In the genomic region with DNA sequence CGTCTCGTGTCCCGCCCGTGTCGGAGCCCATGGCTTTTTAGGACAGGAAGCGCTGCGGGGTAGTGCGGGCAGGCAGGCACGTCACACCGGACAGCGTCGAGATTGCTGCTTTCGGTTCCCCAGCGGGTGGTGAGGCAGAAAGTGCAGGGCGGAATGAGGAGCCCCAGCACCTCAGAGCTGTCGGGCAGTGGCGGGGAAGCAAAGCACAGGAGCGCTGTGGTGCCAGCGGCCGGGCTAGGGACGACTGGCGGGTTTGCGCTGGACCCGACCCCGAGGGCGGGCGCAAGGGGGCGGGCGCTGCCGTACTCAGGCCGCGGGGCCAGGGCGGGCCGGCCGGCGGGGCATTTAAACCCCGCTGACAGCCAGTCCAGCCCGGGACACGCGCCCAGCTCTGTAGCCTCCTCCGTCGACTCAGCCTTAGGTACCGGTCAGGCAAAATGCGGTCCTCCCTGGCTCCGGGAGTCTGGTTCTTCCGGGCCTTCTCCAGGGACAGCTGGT, we compare ENCODE assay signal across 8 cellular contexts. TPM values are rescaled to one million over a fixed set of nuclear protein-coding genes. Genes with fewer than 3 reads are reported as not detected.
DNase-seq lines count a peak whose midpoint lies in the region; ATAC-seq, FAIRE-seq and TF ChIP-seq lines count a peak whose summit lies in the region.

A gene (plus strand): TSS at position 375 of the 498 bp plus-strand sequence. CDS start 63 bp downstream, at position 438.

- dilution Hi-C loops in endothelial cell of umbilical vein (cut with MboI; ENCODE audit: extremely low pct_ligation_motif_present, low sequenced_read_pairs), result no loop called here

- peaks cover 9% of the 10 kb centered on the region for H3K4me1 ChIP-seq in endothelial cell of umbilical vein (ENCODE audit: control insufficient read depth, extremely low read depth, insufficient read depth, low read length)
- H3K4me1 ChIP-seq in mesodermal cell (ENCODE audit: control insufficient read depth, insufficient read depth, low read length, poor library complexity, severe bottlenecking), result peaks cover 4% of the 10 kb centered on the region

- H3K9me3 ChIP-seq in endothelial cell of umbilical vein (replicated peaks; ENCODE audit: control insufficient read depth, insufficient read depth, low read length) (no peaks in the 10 kb centered on the region), mesodermal cell (ENCODE audit: control insufficient read depth, low read length) (no peaks in the 10 kb centered on the region)

- intact Hi-C loops in endothelial cell of umbilical vein (cut with micrococcal nuclease), result loop anchor here (1.0 to 2.0 kb wide), 4 partner anchors 22 to 164 kb away; a partner anchor contains a TSS

- H3K27me3 ChIP-seq in endothelial cell of umbilical vein (ENCODE audit: control insufficient read depth in 2 of 2, insufficient read depth in 2 of 2, low read length in 2 of 2), result no peaks in the 10 kb centered on the region

- H3K9me1 ChIP-seq in endothelial cell of umbilical vein (replicated peaks; ENCODE audit: control insufficient read depth, extremely low read depth, insufficient read depth, low read length), result no peaks in the 10 kb centered on the region

- H4K20me1 ChIP-seq in endothelial cell of umbilical vein (replicated peaks; ENCODE audit: control insufficient read depth, extremely low read depth, insufficient read depth, low read length), result no peaks in the 10 kb centered on the region

- peak within 1 kb of the TSS; percentile 88 for H3K4me2 ChIP-seq in endothelial cell of umbilical vein (ENCODE audit: insufficient read depth, low read length)

- TF ChIP-seq CTCF in GM12865 (IDR thresholded peaks at IDR 0.05; ENCODE audit: insufficient read depth, low read depth, low read length, missing control alignments), result no peak
- TF ChIP-seq CTCF in endothelial cell of umbilical vein (IDR thresholded peaks at IDR 0.05; ENCODE audit: extremely low read depth in 1 of 2, insufficient read depth in 1 of 2, low read depth in 1 of 2, low read length in 2 of 2), result peak; percentile 7 to 12

- no peak for TF ChIP-seq POLR2A in endothelial cell of umbilical vein (IDR thresholded peaks at IDR 0.05; ENCODE audit: low read depth, low read length)

- TF ChIP-seq RAD21 in Ishikawa (IDR thresholded peaks at IDR 0.05; ENCODE audit: low read depth), result 0 out of 2 replicates have a peak, but pooled peaks have one; percentile 10

- H3K27ac ChIP-seq in endothelial cell of umbilical vein (ENCODE audit: insufficient read depth, low read depth, low read length) (no peak within 1 kb of the TSS), mesodermal cell (ENCODE audit: low read depth, low read length, severe bottlenecking) (no peak within 1 kb of the TSS)

- H3K4me3 ChIP-seq in GM12865 (ENCODE audit: low read depth, low read length) (peak within 1 kb of the TSS; percentile 81), endothelial cell of umbilical vein (replicated peaks in 1 of 3; ENCODE audit: insufficient read depth in 1 of 3, low read depth in 1 of 3, low read length in 3 of 3) (peak within 1 kb of the TSS; percentile 64 to 87 (median 74)), mesodermal cell (ENCODE audit: extremely low read depth, insufficient read depth, low read length, poor library complexity, severe bottlenecking) (peak within 1 kb of the TSS; percentile 43)

- H3K9ac ChIP-seq in endothelial cell of umbilical vein (replicated peaks; ENCODE audit: extremely low read depth, insufficient read depth, low read length), result peak within 1 kb of the TSS; percentile 60

- POLR2A ChIA-PET in endothelial cell of umbilical vein (lab: Charles Lee), result no interaction called here

- ATAC-seq in GM21786 (IDR thresholded peaks at IDR 0.05; ENCODE audit: unreplicated experiment), result peak; percentile 89

- no peak for TF ChIP-seq EP300 in Ishikawa (IDR thresholded peaks at IDR 0.05; ENCODE audit: borderline replicate concordance)

- no peaks in the 10 kb centered on the region for H3K36me3 ChIP-seq in endothelial cell of umbilical vein (ENCODE audit: control insufficient read depth in 2 of 2, extremely low read depth in 1 of 2, insufficient read depth in 2 of 2, low read length in 2 of 2)
- H3K36me3 ChIP-seq in mesodermal cell (ENCODE audit: control insufficient read depth, insufficient read depth, low read length), result no peaks in the 10 kb centered on the region

- WGBS in mesodermal cell (ENCODE audit: insufficient coverage in 2 of 2), 2 experiments, result 0 to 1% methylated on average over 36 to 39 of the region's 46 CpGs

- H2AFZ ChIP-seq in endothelial cell of umbilical vein (ENCODE audit: low read depth, low read length), result peak within 1 kb of the TSS; percentile 99

- CTCF ChIA-PET in endothelial cell of umbilical vein (lab: Charles Lee), result interaction anchor here (0.8 to 2.0 kb wide), 7 partner anchors 10 to 79 kb away, joined by 3 to 9 read pairs (median 4); no protein-coding TSS in a partner anchor

- H3K79me2 ChIP-seq in endothelial cell of umbilical vein (ENCODE audit: control insufficient read depth, insufficient read depth, low read length), result no peaks in the 10 kb centered on the region

- DNase-seq in GM12865 (ENCODE audit: low read depth) (peak; percentile 87), endothelial cell of umbilical vein (ENCODE audit: low read depth, low spot score) (peak; percentile 64)
- peak; percentile 59 for DNase-seq in activated CD4-positive, alpha-beta T cell treated with anti-CD3 and anti-CD28 coated beads for 48 hours
- DNase-seq in stimulated activated CD8-positive, alpha-beta memory T cell treated with anti-CD3 and anti-CD28 coated beads, Interleukin-4, amount 100 ng/mL, for 24 hours (ENCODE audit: low read depth), result peak; percentile 30
- no peak for DNase-seq in effector CD8-positive, alpha-beta T cell (lab: John Stamatoyannopoulos, UW)

- FAIRE-seq in endothelial cell of umbilical vein (lab: Jason Lieb, UNC), result peak; percentile 71

- no TSS peak for BruUV-seq in endothelial cell of umbilical vein (replicated peaks; lab: Mats Ljungman, UMichigan)

TF ChIP-seq in Ishikawa, 13 proteins besides CTCF, POLR2A, EP300 and RAD21 (continues in another document):
- TF ChIP-seq YY1 (IDR thresholded peaks at IDR 0.05; ENCODE audit: low read depth) (no peak), TCF12 (IDR thresholded peaks at IDR 0.05; ENCODE audit: low read depth) (no peak), CREB1 (IDR thresholded peaks at IDR 0.05; ENCODE audit: low read depth) (no peak), ZBTB7A (IDR thresholded peaks at IDR 0.05; ENCODE audit: low read depth) (no peak), FOXM1 (IDR thresholded peaks at IDR 0.05; ENCODE audit: borderline replicate concordance, low read depth) (no peak), TEAD4 (IDR thresholded peaks at IDR 0.05) (no peak), EGR1 (IDR thresholded peaks at IDR 0.05) (no peak), CEBPB (IDR thresholded peaks at IDR 0.05) (no peak)
- TF ChIP-seq, protein P1, sequence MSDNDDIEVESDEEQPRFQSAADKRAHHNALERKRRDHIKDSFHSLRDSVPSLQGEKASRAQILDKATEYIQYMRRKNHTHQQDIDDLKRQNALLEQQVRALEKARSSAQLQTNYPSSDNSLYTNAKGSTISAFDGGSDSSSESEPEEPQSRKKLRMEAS (IDR thresholded peaks at IDR 0.05), result no peak
- TF ChIP-seq, protein P2, sequence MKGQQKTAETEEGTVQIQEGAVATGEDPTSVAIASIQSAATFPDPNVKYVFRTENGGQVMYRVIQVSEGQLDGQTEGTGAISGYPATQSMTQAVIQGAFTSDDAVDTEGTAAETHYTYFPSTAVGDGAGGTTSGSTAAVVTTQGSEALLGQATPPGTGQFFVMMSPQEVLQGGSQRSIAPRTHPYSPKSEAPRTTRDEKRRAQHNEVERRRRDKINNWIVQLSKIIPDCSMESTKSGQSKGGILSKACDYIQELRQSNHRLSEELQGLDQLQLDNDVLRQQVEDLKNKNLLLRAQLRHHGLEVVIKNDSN (IDR thresholded peaks at IDR 0.05), result no peak

TF ChIP-seq in endothelial cell of umbilical vein, 7 proteins besides CTCF, POLR2A, EP300 and RAD21:
- peak; percentile 45 for TF ChIP-seq POLR2AphosphoS5 (IDR thresholded peaks at IDR 0.05; ENCODE audit: insufficient read depth, low read depth, low read length)
- TF ChIP-seq, protein P1 (IDR thresholded peaks at IDR 0.05; ENCODE audit: insufficient read depth, insufficient read length), result no peak

RNA-seq across cellular contexts. Expression of the gene that starts here (rescaled TPM):
- total RNA-seq in endothelial cell of umbilical vein, result 1.1 and 1.3 TPM in 2 replicates
- polyA plus RNA-seq in endothelial cell of umbilical vein, result 1.7 and 2.1 TPM in 2 replicates
- polyA plus RNA-seq in endothelial cell of umbilical vein (2011; cell fraction: cytosol; rRNA removed), result 1.4 TPM in 2 replicates
- polyA plus RNA-seq in endothelial cell of umbilical vein (2011; cell fraction: nucleus; rRNA removed), result 2.8 and 4.1 TPM in 2 replicates
- 2.3 and 3.0 TPM in 2 replicates for polyA plus RNA-seq in endothelial cell of umbilical vein (2012)
- polyA minus RNA-seq in endothelial cell of umbilical vein, result 1.8 and 2.5 TPM in 2 replicates
- not detected for polyA minus RNA-seq in endothelial cell of umbilical vein (2011; cell fraction: cytosol; rRNA and poly(A)+ RNA removed)
- 2.1 and 2.2 TPM in 2 replicates for polyA minus RNA-seq in endothelial cell of umbilical vein (2011; cell fraction: nucleus; rRNA and poly(A)+ RNA removed)
- 0.44 TPM for polyA plus RNA-seq in mesodermal cell (2013, experiment 1 of 2)
- polyA plus RNA-seq in mesodermal cell (2013, experiment 2 of 2), result 0.20 TPM
